ENCODE assay signal across 14 cellular contexts in genomic region chr6:41702089-41702745, GRCh38. TPM values are rescaled to one million over a fixed set of nuclear protein-coding genes. Genes with fewer than 3 reads are reported as not detected.
DNase-seq lines count a peak whose midpoint lies in the region; ATAC-seq and TF ChIP-seq lines count a peak whose summit lies in the region.
"Had no signal": no experiment of that assay in that cellular context is flagged by ENCODE, and none has a peak within 500 bp of the region (broad histone marks: within the 10 kb centered on the region; RNA-seq: fewer than 3 reads in every experiment).

No MANE protein-coding gene starts in this region.

- peaks cover 88 to 97% (median 93%) of the 10 kb centered on the region in 10 experiments for H3K4me1 ChIP-seq in BLaER1 treated with 17β-estradiol and CSF1 and Interleukin-3, amounts not matched to agents 10 nM and 100 nM
- H3K4me1 ChIP-seq in NT2/D1 (ENCODE audit: insufficient read depth, insufficient read length) (peaks cover 38% of the 10 kb centered on the region), spleen (peaks cover 31 to 97% (median 89%) of the 10 kb centered on the region in 6 donors)

- 93 to 96% (median 94%) methylated on average over 9 to 10 of the region's 10 CpGs for WGBS in spleen, 5 donors

- no peaks in the 10 kb centered on the region for H3K27me3 ChIP-seq in BLaER1 treated with 17β-estradiol and CSF1 and Interleukin-3, amounts not matched to agents 10 nM and 100 nM
- H3K27me3 ChIP-seq in NT2/D1 (ENCODE audit: insufficient read depth, insufficient read length) (no peaks in the 10 kb centered on the region), spleen (replicated peaks in 1 of 7) (no peaks in the 10 kb centered on the region)
- H3K27me3 ChIP-seq in CD4-positive, alpha-beta T cell (ENCODE audit: control insufficient read depth, insufficient read depth, low read length), result no peaks in the 10 kb centered on the region

- H3K4me3 ChIP-seq in BLaER1 treated with 17β-estradiol and CSF1 and Interleukin-3, amounts not matched to agents 10 nM and 100 nM, result peak overlapping the region in 2 of 10 experiments; percentile 70 to 71; a peak in 3 of 20 replicates
- H3K4me3 ChIP-seq in NT2/D1 (ENCODE audit: insufficient read length, low read depth) (no peak overlapping the region), spleen (no peak overlapping the region)

- CTCF ChIA-PET in CD4-positive, alpha-beta T cell (lab: Charles Lee), result no interaction called here

- POLR2A ChIA-PET in CD4-positive, alpha-beta T cell (lab: Charles Lee), result no interaction called here

- DNase-seq in NT2/D1 (ENCODE audit: low read depth, low spot score), result no peak
- peak; percentile 6 for DNase-seq in effector CD8-positive, alpha-beta T cell (lab: John Stamatoyannopoulos, UW)
- peak; percentile 51 for DNase-seq in spleen
- no peak for DNase-seq in activated T-helper 2 cell treated with anti-CD3 and anti-CD28 coated beads, Interferon-gamma antibody, Interleukin-2, Interleukin-4, amounts not matched to agents 10 μg/mL and 5 μg/mL and 100 μg/mL, durations not matched to agents 14 hours and 24 hours and 36 hours (ENCODE audit: low spot score)
- no peak for DNase-seq in CD4-positive, alpha-beta T cell
- DNase-seq in activated naive CD8-positive, alpha-beta T cell treated with anti-CD3 and anti-CD28 coated beads, Interleukin-2, amount 50 U/mL, for 24 hours, result no peak
- DNase-seq: CD4-positive, alpha-beta memory T cell; DND-41; NCI-H1417; NCI-H2029 treated with DMSO at 0.1 percent for 48 hours; NCI-H510A had no signal

- peaks cover 12% of the 10 kb centered on the region for H3K4me1 Mint-ChIP-seq in activated T-helper 2 cell treated with anti-CD3 and anti-CD28 coated beads, Interferon-gamma antibody, Interleukin-2, Interleukin-4, amounts not matched to agents 10 μg/mL and 5 μg/mL and 100 μg/mL, durations not matched to agents 14 hours and 24 hours and 36 hours (ENCODE audit: low read depth)
- peaks cover 18% of the 10 kb centered on the region for H3K4me1 Mint-ChIP-seq in CD4-positive, alpha-beta T cell (ENCODE audit: low read depth)
- peaks cover 30% of the 10 kb centered on the region for H3K4me1 Mint-ChIP-seq in activated naive CD8-positive, alpha-beta T cell treated with anti-CD3 and anti-CD28 coated beads, Interleukin-2, amount 50 U/mL, for 24 hours

- H3K9me3 ChIP-seq in BLaER1 treated with 17β-estradiol and CSF1 and Interleukin-3, amounts not matched to agents 10 nM and 100 nM (replicated peaks in 1 of 11), result no peaks in the 10 kb centered on the region
- H3K9me3 ChIP-seq in NT2/D1 (ENCODE audit: insufficient read depth, low read length) (no peaks in the 10 kb centered on the region), spleen (no peaks in the 10 kb centered on the region)
- no peaks in the 10 kb centered on the region for H3K9me3 ChIP-seq in CD4-positive, alpha-beta T cell (ENCODE audit: control insufficient read depth, low read length)

- no peak for ATAC-seq in HG02970 (IDR thresholded peaks at IDR 0.05; ENCODE audit: low FRiP score, unreplicated experiment)
- ATAC-seq in CD4-positive, alpha-beta T cell (ENCODE audit: poor library complexity), result no peak
- no peak for ATAC-seq in activated naive CD8-positive, alpha-beta T cell treated with anti-CD3 and anti-CD28 coated beads, Interleukin-2, amount 50 U/mL, for 24 hours

- peak overlapping the region; percentile 89 to 100 (median 98) for H3K4me2 ChIP-seq in BLaER1 treated with 17β-estradiol and CSF1 and Interleukin-3, amounts not matched to agents 10 nM and 100 nM

- H3K27me3 Mint-ChIP-seq in activated T-helper 2 cell treated with anti-CD3 and anti-CD28 coated beads, Interferon-gamma antibody, Interleukin-2, Interleukin-4, amounts not matched to agents 10 μg/mL and 5 μg/mL and 100 μg/mL, durations not matched to agents 14 hours and 24 hours and 36 hours (ENCODE audit: low read depth), result no peaks in the 10 kb centered on the region
- H3K27me3 Mint-ChIP-seq in CD4-positive, alpha-beta T cell, result no peaks in the 10 kb centered on the region
- no peaks in the 10 kb centered on the region for H3K27me3 Mint-ChIP-seq in activated naive CD8-positive, alpha-beta T cell treated with anti-CD3 and anti-CD28 coated beads, Interleukin-2, amount 50 U/mL, for 24 hours
- H3K27me3 Mint-ChIP-seq: CD4-positive, alpha-beta memory T cell had no signal

- H3K9me3 Mint-ChIP-seq in activated T-helper 2 cell treated with anti-CD3 and anti-CD28 coated beads, Interferon-gamma antibody, Interleukin-2, Interleukin-4, amounts not matched to agents 10 μg/mL and 5 μg/mL and 100 μg/mL, durations not matched to agents 14 hours and 24 hours and 36 hours, result no peaks in the 10 kb centered on the region
- H3K9me3 Mint-ChIP-seq in CD4-positive, alpha-beta T cell, result no peaks in the 10 kb centered on the region
- H3K9me3 Mint-ChIP-seq in activated naive CD8-positive, alpha-beta T cell treated with anti-CD3 and anti-CD28 coated beads, Interleukin-2, amount 50 U/mL, for 24 hours, result no peaks in the 10 kb centered on the region
- H3K9me3 Mint-ChIP-seq: CD4-positive, alpha-beta memory T cell had no signal

- peak overlapping the region in 9 of 11 experiments; percentile 25 to 99 (median 96); a peak in 17 of 22 replicates for H3K27ac ChIP-seq in BLaER1 treated with 17β-estradiol and CSF1 and Interleukin-3, amounts not matched to agents 10 nM and 100 nM
- peak overlapping the region in 2 of 8 donors; percentile 47 to 64 for H3K27ac ChIP-seq in spleen
- H3K27ac ChIP-seq in CD4-positive, alpha-beta T cell (ENCODE audit: low read depth, low read length), result no peak overlapping the region

- intact Hi-C loops in spleen (cut with DNase I; ENCODE audit: low total_unique reads), result no loop called here
- intact Hi-C loops in activated T-helper 2 cell treated with anti-CD3 and anti-CD28 coated beads, Interferon-gamma antibody, Interleukin-2, Interleukin-4, amounts not matched to agents 10 μg/mL and 5 μg/mL and 100 μg/mL, durations not matched to agents 14 hours and 24 hours and 36 hours (cut with micrococcal nuclease), result loop anchor here (10.0 kb wide), 1 partner anchor 73 kb away; the partner anchor contains the start of gene FRS3
- intact Hi-C loops in CD4-positive, alpha-beta T cell (cut with DNase I, micrococcal nuclease), result no loop called here

- no peaks in the 10 kb centered on the region for H3K36me3 Mint-ChIP-seq in activated T-helper 2 cell treated with anti-CD3 and anti-CD28 coated beads, Interferon-gamma antibody, Interleukin-2, Interleukin-4, amounts not matched to agents 10 μg/mL and 5 μg/mL and 100 μg/mL, durations not matched to agents 14 hours and 24 hours and 36 hours (ENCODE audit: low read depth)
- no peaks in the 10 kb centered on the region for H3K36me3 Mint-ChIP-seq in CD4-positive, alpha-beta T cell (ENCODE audit: low read depth)
- no peaks in the 10 kb centered on the region for H3K36me3 Mint-ChIP-seq in activated naive CD8-positive, alpha-beta T cell treated with anti-CD3 and anti-CD28 coated beads, Interleukin-2, amount 50 U/mL, for 24 hours (ENCODE audit: low read depth)

- peaks cover 0 to 63% (median 22%) of the 10 kb centered on the region in 11 experiments; a peak in 14 of 22 replicates for H4K20me1 ChIP-seq in BLaER1 treated with 17β-estradiol and CSF1 and Interleukin-3, amounts not matched to agents 10 nM and 100 nM

- no peak for TF ChIP-seq CTCF in spleen (IDR thresholded peaks at IDR 0.05 in 8 of 11, conservative IDR thresholded peaks at IDR 0.05 in 3 of 11)
- no peak for TF ChIP-seq CTCF in CD4-positive, alpha-beta T cell (IDR thresholded peaks at IDR 0.05)

- TF ChIP-seq POLR2A in spleen (IDR thresholded peaks at IDR 0.05), result no peak

- no peak overlapping the region for H3K4me3 Mint-ChIP-seq in activated T-helper 2 cell treated with anti-CD3 and anti-CD28 coated beads, Interferon-gamma antibody, Interleukin-2, Interleukin-4, amounts not matched to agents 10 μg/mL and 5 μg/mL and 100 μg/mL, durations not matched to agents 14 hours and 24 hours and 36 hours (ENCODE audit: low read depth)
- no peak overlapping the region for H3K4me3 Mint-ChIP-seq in CD4-positive, alpha-beta T cell
- no peak overlapping the region for H3K4me3 Mint-ChIP-seq in activated naive CD8-positive, alpha-beta T cell treated with anti-CD3 and anti-CD28 coated beads, Interleukin-2, amount 50 U/mL, for 24 hours
- H3K4me3 Mint-ChIP-seq: CD4-positive, alpha-beta memory T cell had no signal

- H3K27ac Mint-ChIP-seq in activated T-helper 2 cell treated with anti-CD3 and anti-CD28 coated beads, Interferon-gamma antibody, Interleukin-2, Interleukin-4, amounts not matched to agents 10 μg/mL and 5 μg/mL and 100 μg/mL, durations not matched to agents 14 hours and 24 hours and 36 hours, result no peak overlapping the region
- H3K27ac Mint-ChIP-seq in CD4-positive, alpha-beta T cell, result no peak overlapping the region
- no peak overlapping the region for H3K27ac Mint-ChIP-seq in activated naive CD8-positive, alpha-beta T cell treated with anti-CD3 and anti-CD28 coated beads, Interleukin-2, amount 50 U/mL, for 24 hours

- peak overlapping the region; percentile 21 to 94 (median 90); a peak in 17 of 22 replicates for H3K9ac ChIP-seq in BLaER1 treated with 17β-estradiol and CSF1 and Interleukin-3, amounts not matched to agents 10 nM and 100 nM
- peak overlapping the region; percentile 1 for H3K9ac ChIP-seq in NT2/D1 (ENCODE audit: insufficient read length, low read depth)

- H3K36me3 ChIP-seq in BLaER1 treated with 17β-estradiol and CSF1 and Interleukin-3, amounts not matched to agents 10 nM and 100 nM, result peaks cover 20 to 56% (median 40%) of the 10 kb centered on the region in 11 experiments
- H3K36me3 ChIP-seq in NT2/D1 (ENCODE audit: insufficient read depth, insufficient read length, low read length), result no peaks in the 10 kb centered on the region
- peaks cover 0 to 65% (median 10%) of the 10 kb centered on the region in 6 donors for H3K36me3 ChIP-seq in spleen

RNA-seq across cellular contexts. Expression of gene TFEB, which starts 33.2 kb away (rescaled TPM):
- 10 to 100 TPM; 55.9 to 80.8 (median 75.3) TPM for total RNA-seq in spleen
- polyA plus RNA-seq in spleen, result 100 to 1,000 TPM in 1 of 3 donors, 10 to 100 TPM in 2; 83.5 to 150 (median 97.4) TPM
- total RNA-seq in activated T-helper 2 cell treated with anti-CD3 and anti-CD28 coated beads, Interferon-gamma antibody, Interleukin-2, Interleukin-4, amounts not matched to agents 10 μg/mL and 5 μg/mL and 100 μg/mL, durations not matched to agents 14 hours and 24 hours and 36 hours, result 11.2 and 13.4 TPM in 2 replicates
- 10 to 100 TPM; 23.8 to 24.1 TPM for total RNA-seq in CD4-positive, alpha-beta T cell

RNA-seq across cellular contexts. Expression of gene PGC, which starts 45.0 kb away (rescaled TPM):
- total RNA-seq in spleen, result not detected
- under 1 TPM; 0.26 to 0.74 (median 0.48) TPM for polyA plus RNA-seq in spleen
- total RNA-seq in activated T-helper 2 cell treated with anti-CD3 and anti-CD28 coated beads, Interferon-gamma antibody, Interleukin-2, Interleukin-4, amounts not matched to agents 10 μg/mL and 5 μg/mL and 100 μg/mL, durations not matched to agents 14 hours and 24 hours and 36 hours, result not detected in 2 replicates
- not detected for total RNA-seq in CD4-positive, alpha-beta T cell
- total RNA-seq: A673; CD4-positive, alpha-beta memory T cell had no signal
- polyA plus RNA-seq: CD4-positive, alpha-beta memory T cell had no signal

Comparison
In these comparisons a context has a peak if more than half of its experiments do, and no peak if none do; other contexts are left out.
1. DNase-seq: peak in effector CD8-positive, alpha-beta T cell (single experiment) and spleen (single experiment); none in NT2/D1 (single experiment), activated T-helper 2 cell treated with anti-CD3 and anti-CD28 coated beads, Interferon-gamma antibody, Interleukin-2, Interleukin-4, amounts not matched to agents 10 μg/mL and 5 μg/mL and 100 μg/mL, durations not matched to agents 14 hours and 24 hours and 36 hours (single experiment), CD4-positive, alpha-beta T cell (0 of 10) and activated naive CD8-positive, alpha-beta T cell treated with anti-CD3 and anti-CD28 coated beads, Interleukin-2, amount 50 U/mL, for 24 hours (single experiment).